In the genomic region with DNA sequence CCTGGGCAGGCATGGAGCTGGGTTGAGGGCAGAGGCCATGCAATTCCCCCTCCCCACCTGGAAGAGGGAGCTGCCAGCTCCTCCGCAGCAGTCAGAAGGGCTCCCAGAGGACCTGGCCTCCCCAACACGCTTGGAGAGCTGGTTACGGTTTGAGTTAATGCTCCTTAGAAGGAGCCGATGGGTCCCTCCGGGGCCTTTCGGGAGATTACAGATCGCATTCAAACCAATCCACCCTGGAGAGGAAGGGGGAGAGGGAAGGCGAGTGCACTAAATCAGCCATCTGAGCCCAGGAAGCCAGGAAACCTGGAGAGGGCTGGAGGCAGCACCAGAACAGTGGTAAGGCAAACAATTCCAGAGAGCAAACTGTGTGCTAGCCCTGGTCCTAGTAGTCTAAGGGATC, we compare ENCODE assay signal across 17 cellular contexts.
DNase-seq lines count a peak whose midpoint lies in the region; ATAC-seq and TF ChIP-seq lines count a peak whose summit lies in the region.
"Had no signal": no experiment of that assay in that cellular context is flagged by ENCODE, and none has a peak within 500 bp of the region (broad histone marks: within the 10 kb centered on the region; RNA-seq: fewer than 3 reads in every experiment).

No MANE protein-coding gene starts in this region.

- H3K4me3 ChIP-seq in WERI-Rb-1 (ENCODE audit: low read depth, low read length) (no peak overlapping the region), neuronal stem cell (ENCODE audit: low read length in 2 of 2) (no peak overlapping the region)
- H3K4me3 ChIP-seq: Peyer's patch, SJCRH30 had no signal

- H3K36me3 Mint-ChIP-seq in T-helper 2 cell treated with Interferon-gamma antibody and Interleukin-4, amounts not matched to agents 5 μg/mL and 100 μg/mL, for 36 hours (ENCODE audit: low read depth) = no peaks in the 10 kb centered on the region
- H3K36me3 Mint-ChIP-seq: CD14-positive monocyte, T-cell had no signal

- H3K36me3 ChIP-seq in WERI-Rb-1 (no peaks in the 10 kb centered on the region), neuronal stem cell (replicated peaks in 1 of 2; ENCODE audit: control insufficient read depth in 2 of 2, insufficient read depth in 2 of 2, low read length in 2 of 2) (no peaks in the 10 kb centered on the region)
- H3K36me3 ChIP-seq: Peyer's patch, SJCRH30 had no signal

- peak overlapping the region; percentile 65 for H2AK5ac ChIP-seq in neuronal stem cell (ENCODE audit: low read depth, low read length)

- no peak overlapping the region for H3K23ac ChIP-seq in neuronal stem cell (ENCODE audit: low read depth, low read length, poor library complexity)

- TF ChIP-seq CTCF in WERI-Rb-1 (IDR thresholded peaks at IDR 0.05; ENCODE audit: low read depth, low read length) = no peak

- H3K9me3 ChIP-seq in WERI-Rb-1 (ENCODE audit: severe bottlenecking) = no peaks in the 10 kb centered on the region
- no peaks in the 10 kb centered on the region for H3K9me3 ChIP-seq in neuronal stem cell (replicated peaks in 1 of 2; ENCODE audit: control insufficient read depth in 2 of 2, insufficient read depth in 1 of 2, low read depth in 1 of 2, low read length in 2 of 2)
- H3K9me3 ChIP-seq: Peyer's patch, SJCRH30 had no signal

- peak overlapping the region; percentile 22 for H2BK15ac ChIP-seq in neuronal stem cell (ENCODE audit: low read length)

- WGBS in neuronal stem cell (ENCODE audit: extremely low coverage in 2 of 2, insufficient read length in 2 of 2, insufficient replicate concordance in 1 of 2), 2 donors = no CpG with 5 or more reads among the region's 8 CpGs

- peaks cover 0 to 37% of the 10 kb centered on the region in 2 donors for H3K4me1 ChIP-seq in neuronal stem cell (ENCODE audit: control insufficient read depth in 2 of 2, insufficient read depth in 1 of 2, low read depth in 1 of 2, low read length in 2 of 2)
- H3K4me1 ChIP-seq: Peyer's patch, SJCRH30 had no signal

- DNase-seq in NCI-H82 (lab: John Stamatoyannopoulos, UW) = peak; percentile 73
- no peak for DNase-seq in NCI-H82 treated with DMSO at 0.1 percent for 48 hours (lab: John Stamatoyannopoulos, UW; ENCODE audit: unreplicated experiment)
- DNase-seq in NCI-H1436 treated with DMSO at 0.1 percent for 48 hours (lab: John Stamatoyannopoulos, UW) = peak; percentile 46
- no peak for DNase-seq in WERI-Rb-1
- no peak for DNase-seq in neuronal stem cell (ENCODE audit: low spot score)
- no peak for DNase-seq in T-helper 2 cell treated with Interferon-gamma antibody and Interleukin-4, amounts not matched to agents 5 μg/mL and 100 μg/mL, for 36 hours (ENCODE audit: low spot score)
- DNase-seq: AML-193, Kasumi-1, NCI-H2029, NCI-H446, NCI-H748 treated with DMSO at 0.1 percent for 48 hours, Peyer's patch, SJCRH30, T-cell had no signal

- H3K14ac ChIP-seq in neuronal stem cell (ENCODE audit: low read length) = no peak overlapping the region

- no peak overlapping the region for H2BK5ac ChIP-seq in neuronal stem cell (ENCODE audit: low read length)

- H3K4me2 ChIP-seq in neuronal stem cell (ENCODE audit: insufficient read depth, low read length, poor library complexity, severe bottlenecking) = no peak overlapping the region

- H3K4ac ChIP-seq in neuronal stem cell (ENCODE audit: low read length) = no peak overlapping the region

- peaks cover 26% of the 10 kb centered on the region for H3K27me3 Mint-ChIP-seq in T-helper 2 cell treated with Interferon-gamma antibody and Interleukin-4, amounts not matched to agents 5 μg/mL and 100 μg/mL, for 36 hours (ENCODE audit: low read depth)

- peaks cover 2% of the 10 kb centered on the region for H3K4me1 Mint-ChIP-seq in T-helper 2 cell treated with Interferon-gamma antibody and Interleukin-4, amounts not matched to agents 5 μg/mL and 100 μg/mL, for 36 hours (ENCODE audit: low read depth)

- H3K79me1 ChIP-seq in neuronal stem cell (ENCODE audit: low read depth, low read length) = no peaks in the 10 kb centered on the region

- ATAC-seq in GM21619 (IDR thresholded peaks at IDR 0.05; ENCODE audit: unreplicated experiment) (no peak), GM21381 (IDR thresholded peaks at IDR 0.05; ENCODE audit: unreplicated experiment) (no peak)
- ATAC-seq: T-cell had no signal

- no peak overlapping the region for H3K4me3 Mint-ChIP-seq in T-helper 2 cell treated with Interferon-gamma antibody and Interleukin-4, amounts not matched to agents 5 μg/mL and 100 μg/mL, for 36 hours
- H3K4me3 Mint-ChIP-seq: CD14-positive monocyte, T-cell had no signal

- H4K91ac ChIP-seq in neuronal stem cell (ENCODE audit: low read depth, low read length, poor library complexity) = no peak overlapping the region

- no peak overlapping the region for H2AFZ ChIP-seq in neuronal stem cell (ENCODE audit: low read length)

- H4K8ac ChIP-seq in neuronal stem cell (ENCODE audit: low read depth, low read length) = peak overlapping the region; percentile 52

- H3K9ac ChIP-seq in neuronal stem cell (ENCODE audit: low read depth, low read length, poor library complexity) = no peak overlapping the region

- H3K9me3 Mint-ChIP-seq in T-helper 2 cell treated with Interferon-gamma antibody and Interleukin-4, amounts not matched to agents 5 μg/mL and 100 μg/mL, for 36 hours = no peaks in the 10 kb centered on the region
- H3K9me3 Mint-ChIP-seq: T-cell had no signal

- peak overlapping the region; percentile 63 for H2BK12ac ChIP-seq in neuronal stem cell (ENCODE audit: low read length)

- no peak overlapping the region for H3K27ac Mint-ChIP-seq in T-helper 2 cell treated with Interferon-gamma antibody and Interleukin-4, amounts not matched to agents 5 μg/mL and 100 μg/mL, for 36 hours
- H3K27ac Mint-ChIP-seq: T-cell had no signal

- H3K27ac ChIP-seq in WERI-Rb-1 = peak overlapping the region; percentile 7; the same call in 1 of the 2 replicates
- H3K27ac ChIP-seq in neuronal stem cell (replicated peaks; ENCODE audit: low read length) = no peak overlapping the region
- H3K27ac ChIP-seq: Peyer's patch, SJCRH30 had no signal

- no peak overlapping the region for H2BK120ac ChIP-seq in neuronal stem cell (ENCODE audit: low read depth, low read length)

- H3K18ac ChIP-seq in neuronal stem cell (ENCODE audit: low read length) = peak overlapping the region; percentile 29

- H3K27me3 ChIP-seq in WERI-Rb-1 (ENCODE audit: insufficient read depth, low read depth, severe bottlenecking) (no peaks in the 10 kb centered on the region), neuronal stem cell (ENCODE audit: control insufficient read depth in 3 of 3, insufficient read depth in 3 of 3, low read depth in 1 of 3, low read length in 3 of 3) (peaks cover 0 to 45% (median 0%) of the 10 kb centered on the region in 3 experiments)

Comparison
In these comparisons a context has a peak if more than half of its experiments do, and no peak if none do; other contexts are left out.
1. DNase-seq: peak in NCI-H82 (single experiment) and NCI-H1436 treated with DMSO at 0.1 percent for 48 hours (single experiment); none in NCI-H82 treated with DMSO at 0.1 percent for 48 hours (single experiment), WERI-Rb-1 (single experiment), neuronal stem cell (single experiment) and T-helper 2 cell treated with Interferon-gamma antibody and Interleukin-4, amounts not matched to agents 5 μg/mL and 100 μg/mL, for 36 hours (single experiment).